In the genomic region with DNA sequence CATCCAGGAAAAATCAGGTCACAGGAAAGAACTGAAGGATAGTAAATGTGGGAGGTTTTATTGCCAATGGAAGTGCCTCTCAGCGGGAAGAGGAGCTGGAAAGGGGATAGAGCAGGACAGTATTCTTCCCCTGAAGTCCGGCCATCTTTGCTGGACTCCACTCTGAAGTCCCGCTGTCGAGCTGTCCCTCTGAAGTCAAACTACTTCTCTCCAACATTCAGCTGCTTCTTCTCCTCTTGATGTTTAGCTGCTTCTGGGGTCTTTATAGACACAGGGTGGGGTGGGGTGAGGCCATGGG, we compare ENCODE assay signal across 24 cellular contexts.
"Had no signal": no experiment of that assay in that cellular context is flagged by ENCODE, and none has a peak within 500 bp of the region (broad histone marks: within the 10 kb centered on the region; RNA-seq: fewer than 3 reads in every experiment).

No MANE protein-coding gene starts in this region.

- H3K9ac ChIP-seq: SK-N-SH had no signal

- H3K4me3 Mint-ChIP-seq: activated CD4-positive, alpha-beta memory T cell treated with anti-CD3 and anti-CD28 coated beads, Interleukin-2, amount 10 ng/mL, durations not matched to agents 7 days and 5 days; activated CD4-positive, alpha-beta T cell treated with anti-CD3 and anti-CD28 coated beads for 36 hours; activated naive CD4-positive, alpha-beta T cell treated with anti-CD3 and anti-CD28 coated beads for 36 hours; activated naive CD8-positive, alpha-beta T cell; activated T-helper 17 cell treated with anti-CD3 and anti-CD28 coated beads, Interleukin-2, amount 50 U/mL, for 72 hours had no signal

- H3K4me1 Mint-ChIP-seq: activated CD4-positive, alpha-beta memory T cell treated with anti-CD3 and anti-CD28 coated beads, Interleukin-2, amount 10 ng/mL, durations not matched to agents 7 days and 5 days had no signal

- H3K27ac ChIP-seq: brain microvascular endothelial cell, cardiac muscle cell, Peyer's patch, RWPE1, SJCRH30, VCaP had no signal

- H3K4me2 ChIP-seq: SK-N-SH had no signal

- ATAC-seq: activated CD4-positive, alpha-beta T cell treated with anti-CD3 and anti-CD28 coated beads for 36 hours; activated T-helper 17 cell treated with anti-CD3 and anti-CD28 coated beads, Interleukin-2, amount 50 U/mL, for 72 hours had no signal

- H3K36me3 ChIP-seq: brain microvascular endothelial cell, cardiac muscle cell, Peyer's patch, SJCRH30 had no signal

- H3K4me1 ChIP-seq: Peyer's patch, SJCRH30 had no signal

- H3K27ac Mint-ChIP-seq: activated CD4-positive, alpha-beta memory T cell treated with anti-CD3 and anti-CD28 coated beads, Interleukin-2, amount 10 ng/mL, durations not matched to agents 7 days and 5 days; activated CD4-positive, alpha-beta T cell treated with anti-CD3 and anti-CD28 coated beads for 36 hours; activated naive CD4-positive, alpha-beta T cell treated with anti-CD3 and anti-CD28 coated beads for 36 hours; activated naive CD8-positive, alpha-beta T cell; activated T-helper 17 cell treated with anti-CD3 and anti-CD28 coated beads, Interleukin-2, amount 50 U/mL, for 72 hours had no signal

- H3K9me3 ChIP-seq: Peyer's patch, SK-N-SH had no signal

- H3K9me3 Mint-ChIP-seq: activated CD4-positive, alpha-beta memory T cell treated with anti-CD3 and anti-CD28 coated beads, Interleukin-2, amount 10 ng/mL, durations not matched to agents 7 days and 5 days; activated naive CD4-positive, alpha-beta T cell treated with anti-CD3 and anti-CD28 coated beads for 36 hours had no signal

- DNase-seq: activated CD4-positive, alpha-beta memory T cell treated with anti-CD3 and anti-CD28 coated beads, Interleukin-2, amount 10 ng/mL, durations not matched to agents 7 days and 5 days; activated CD4-positive, alpha-beta T cell treated with anti-CD3 and anti-CD28 coated beads for 36 hours; activated CD4-positive, alpha-beta T cell treated with anti-CD3 and anti-CD28 coated beads, Interleukin-2, amount 50 U/mL, for 1 hour; activated gamma-delta T cell; activated naive CD4-positive, alpha-beta T cell treated with anti-CD3 and anti-CD28 coated beads for 36 hours; activated T-cell treated with anti-CD3 and anti-CD28 coated beads for 4 hours; activated T-cell treated with anti-CD3 and anti-CD28 coated beads, Interleukin-2, amount 50 U/mL, for 48 hours; amygdala; brain microvascular endothelial cell; NCI-H1048; NCI-H1930; NCI-H226; NCI-H526; NK-92 treated with Interleukin-12 subunit alpha and Interleukin-12 subunit beta, amount 100 ng/mL, for 24 hours; Peyer's patch; Right ventricle myocardium superior; SJCRH30; SK-N-SH; T-helper 1 cell had no signal

- H3K4me3 ChIP-seq: cardiac muscle cell, Peyer's patch, SJCRH30 had no signal

- H3K27me3 ChIP-seq: brain microvascular endothelial cell, cardiac muscle cell, Peyer's patch had no signal

- H3K27me3 Mint-ChIP-seq: activated CD4-positive, alpha-beta memory T cell treated with anti-CD3 and anti-CD28 coated beads, Interleukin-2, amount 10 ng/mL, durations not matched to agents 7 days and 5 days; activated CD4-positive, alpha-beta T cell treated with anti-CD3 and anti-CD28 coated beads for 36 hours; activated naive CD8-positive, alpha-beta T cell; activated T-helper 17 cell treated with anti-CD3 and anti-CD28 coated beads, Interleukin-2, amount 50 U/mL, for 72 hours had no signal
